9 cellular contexts compared by ENCODE assay signal in genomic region chrX:35919536-35920309, GRCh38. TPM values are rescaled to one million over a fixed set of nuclear protein-coding genes. Genes with fewer than 3 reads are reported as not detected.
DNase-seq lines count a peak whose midpoint lies in the region; ATAC-seq and TF ChIP-seq lines count a peak whose summit lies in the region.
"Had no signal": no experiment of that assay in that cellular context is flagged by ENCODE, and none has a peak within 500 bp of the region (broad histone marks: within the 10 kb centered on the region; RNA-seq: fewer than 3 reads in every experiment).

A gene with protein sequence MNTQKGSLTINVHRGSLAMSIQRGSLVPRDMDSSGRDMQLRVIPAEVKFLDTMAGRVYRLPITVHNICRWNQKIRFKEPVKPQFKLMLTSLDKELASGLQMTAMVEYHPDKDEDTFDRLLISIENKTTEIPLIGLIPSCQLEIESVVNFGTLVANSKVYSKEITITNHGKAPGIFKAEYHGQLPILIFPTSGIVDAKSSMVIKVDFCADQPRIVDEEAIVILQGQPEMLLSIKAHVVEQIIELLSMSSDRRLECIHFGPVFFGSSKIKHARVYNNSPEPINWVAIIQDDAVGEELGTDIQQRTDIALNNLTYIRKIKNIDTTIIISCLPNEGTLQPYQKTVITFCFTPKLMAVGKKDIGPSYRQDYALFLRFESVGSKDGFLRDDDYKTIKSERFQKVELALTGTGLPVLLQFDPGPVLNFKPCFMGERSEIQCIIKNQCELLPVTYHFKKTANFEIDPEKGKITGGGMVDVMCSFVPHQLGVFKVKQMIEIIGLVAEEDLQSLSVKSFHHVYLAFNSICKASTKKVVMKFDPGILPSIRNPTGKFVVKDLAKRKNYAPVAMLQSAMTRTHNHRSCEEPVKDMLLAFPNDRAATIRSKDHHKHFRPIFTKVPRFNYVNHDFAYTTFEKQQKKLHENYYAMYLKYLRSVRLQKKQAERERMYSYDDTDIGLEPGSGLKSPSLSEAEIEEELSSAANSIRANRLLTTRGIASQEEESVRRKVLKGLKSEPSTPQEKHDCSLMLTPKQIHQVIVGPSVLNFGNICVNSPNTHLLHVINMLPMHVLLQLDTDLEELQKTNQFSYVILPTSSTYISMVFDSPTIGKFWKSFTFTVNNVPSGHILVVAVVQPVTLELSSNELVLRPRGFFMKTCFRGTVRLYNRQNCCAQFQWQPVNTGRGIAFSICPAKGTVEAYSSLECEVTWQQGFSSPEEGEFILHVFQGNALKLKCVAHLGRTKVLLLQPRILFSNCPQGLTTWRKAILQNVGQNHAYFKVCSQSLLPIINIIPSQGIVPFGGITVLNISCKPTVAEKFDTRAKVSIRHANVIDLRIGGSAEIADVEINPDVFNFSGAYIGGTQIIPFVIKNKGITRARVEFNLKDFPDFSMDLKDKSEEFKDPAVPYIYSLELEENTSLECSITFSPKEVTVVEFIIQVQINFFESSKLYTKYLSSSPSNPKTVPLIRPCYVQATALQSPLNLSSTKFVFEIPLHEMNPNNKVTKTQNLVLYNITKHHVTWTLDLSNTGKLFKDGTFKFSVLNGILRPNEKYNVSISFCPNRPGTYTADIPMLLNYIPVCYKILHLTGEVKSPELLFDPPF (N-terminal part only) (plus strand): TSS chrX:35919734. CDS start chrX:35919800, 66 bp downstream.

- TF ChIP-seq CTCF in HEK293 (tag by site-specific recombination; IDR thresholded peaks at IDR 0.05): no peak
- TF ChIP-seq CTCF in Panc1 (IDR thresholded peaks at IDR 0.05): no peak

- no TSS peak for BruUV-seq in Panc1 (replicated peaks; lab: Mats Ljungman, UMichigan)

- no peaks in the 10 kb centered on the region for H3K27me3 ChIP-seq in Panc1 (ENCODE audit: control insufficient read depth, insufficient read depth, low read length)

- ATAC-seq in Panc1: no peak
- no peak for ATAC-seq in HG02623 (IDR thresholded peaks at IDR 0.05; ENCODE audit: unreplicated experiment)

- H3K27ac ChIP-seq in HEK293 (ENCODE audit: extremely low read depth, low read depth, low read length): no peak within 1 kb of the TSS
- H3K27ac ChIP-seq in Panc1 (ENCODE audit: low read length): no peak within 1 kb of the TSS

- intact Hi-C loops in Panc1 (cut with micrococcal nuclease; ENCODE audit: unreplicated experiment): no loop called here

- DNase-seq in Panc1 (ENCODE audit: low read depth, low spot score) (no peak), hypothalamus (lab: John Stamatoyannopoulos, UW) (peak in 39 of 51 donors; percentile 0 to 72 (median 20)), putamen (ENCODE audit: low spot score) (peak; percentile 32), AML-193 (lab: John Stamatoyannopoulos, UW) (no peak), NCI-H1694 treated with DMSO at 0.1 percent for 48 hours (lab: John Stamatoyannopoulos, UW) (no peak), cerebellum (ENCODE audit: low spot score) (no peak)

- H3K36me3 ChIP-seq in HEK293 (ENCODE audit: control insufficient read depth in 2 of 2, insufficient read depth in 1 of 2, low read length in 2 of 2): no peaks in the 10 kb centered on the region
- no peaks in the 10 kb centered on the region for H3K36me3 ChIP-seq in Panc1 (ENCODE audit: control insufficient read depth, insufficient read depth, low read length)

- H3K4me1 ChIP-seq in HEK293 (ENCODE audit: control insufficient read depth, insufficient read depth, low read length) (no peaks in the 10 kb centered on the region), Panc1 (ENCODE audit: control insufficient read depth, insufficient read depth, low read length) (no peaks in the 10 kb centered on the region)

- CTCF ChIA-PET in HEK293 (lab: Yijun Ruan, JAX): no interaction called here
- CTCF ChIA-PET in Panc1 (lab: Charles Lee): no interaction called here

- in situ Hi-C loops in Panc1 (cut with HindIII; ENCODE audit: low pct_unique_long_range_greater_than_20kb, low sequenced_read_pairs): no loop called here

- H3K9me3 ChIP-seq in HEK293 (ENCODE audit: control insufficient read depth, insufficient read depth, low read depth, low read length) (no peaks in the 10 kb centered on the region), Panc1 (ENCODE audit: control insufficient read depth, insufficient read depth, low read depth, low read length) (no peaks in the 10 kb centered on the region)

- POLR2A ChIA-PET in HEK293 (lab: Yijun Ruan, JAX): no interaction called here
- POLR2A ChIA-PET in Panc1 (lab: Charles Lee): no interaction called here

- H3K4me3 ChIP-seq in HEK293 (ENCODE audit: low read depth, low read length): 0 out of 2 replicates have a peak within 1 kb of the TSS, but pooled peaks have one; percentile 5
- peak within 1 kb of the TSS; percentile 22 to 27 for H3K4me3 ChIP-seq in Panc1 (ENCODE audit: low read depth in 2 of 2, low read length in 2 of 2)

TF ChIP-seq in HEK293, 187 proteins besides CTCF, POLR2A, EP300 and RAD21 (continues in another document):
- no peak for TF ChIP-seq ZNF311 (tag by site-specific recombination; IDR thresholded peaks at IDR 0.05; ENCODE audit: borderline replicate concordance)
- TF ChIP-seq ZNF394 (tag by site-specific recombination; IDR thresholded peaks at IDR 0.05; ENCODE audit: borderline replicate concordance): no peak
- TF ChIP-seq, protein P1, sequence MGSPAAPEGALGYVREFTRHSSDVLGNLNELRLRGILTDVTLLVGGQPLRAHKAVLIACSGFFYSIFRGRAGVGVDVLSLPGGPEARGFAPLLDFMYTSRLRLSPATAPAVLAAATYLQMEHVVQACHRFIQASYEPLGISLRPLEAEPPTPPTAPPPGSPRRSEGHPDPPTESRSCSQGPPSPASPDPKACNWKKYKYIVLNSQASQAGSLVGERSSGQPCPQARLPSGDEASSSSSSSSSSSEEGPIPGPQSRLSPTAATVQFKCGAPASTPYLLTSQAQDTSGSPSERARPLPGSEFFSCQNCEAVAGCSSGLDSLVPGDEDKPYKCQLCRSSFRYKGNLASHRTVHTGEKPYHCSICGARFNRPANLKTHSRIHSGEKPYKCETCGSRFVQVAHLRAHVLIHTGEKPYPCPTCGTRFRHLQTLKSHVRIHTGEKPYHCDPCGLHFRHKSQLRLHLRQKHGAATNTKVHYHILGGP (tag by site-specific recombination; IDR thresholded peaks at IDR 0.05): no peak
- no peak for TF ChIP-seq YY2 (tag by site-specific recombination; IDR thresholded peaks at IDR 0.05)
- TF ChIP-seq MYNN (tag by site-specific recombination; IDR thresholded peaks at IDR 0.05; ENCODE audit: borderline replicate concordance): no peak
- no peak for TF ChIP-seq ZNF514 (tag by site-specific recombination; IDR thresholded peaks at IDR 0.05)
- no peak for TF ChIP-seq KLF1 (tag by site-specific recombination; IDR thresholded peaks at IDR 0.05)
- TF ChIP-seq ZNF571 (tag by site-specific recombination; IDR thresholded peaks at IDR 0.05): no peak
- no peak for TF ChIP-seq ZNF707 (tag by site-specific recombination; IDR thresholded peaks at IDR 0.05)
- TF ChIP-seq ZNF658 (tag by site-specific recombination; IDR thresholded peaks at IDR 0.05): no peak
- TF ChIP-seq REST (tag by site-specific recombination; IDR thresholded peaks at IDR 0.05): no peak
- no peak for TF ChIP-seq ZNF664 (tag by site-specific recombination; IDR thresholded peaks at IDR 0.05)
- no peak for TF ChIP-seq ZFHX2 (tag by site-specific recombination; conservative IDR thresholded peaks at IDR 0.05)
- TF ChIP-seq, protein P2, sequence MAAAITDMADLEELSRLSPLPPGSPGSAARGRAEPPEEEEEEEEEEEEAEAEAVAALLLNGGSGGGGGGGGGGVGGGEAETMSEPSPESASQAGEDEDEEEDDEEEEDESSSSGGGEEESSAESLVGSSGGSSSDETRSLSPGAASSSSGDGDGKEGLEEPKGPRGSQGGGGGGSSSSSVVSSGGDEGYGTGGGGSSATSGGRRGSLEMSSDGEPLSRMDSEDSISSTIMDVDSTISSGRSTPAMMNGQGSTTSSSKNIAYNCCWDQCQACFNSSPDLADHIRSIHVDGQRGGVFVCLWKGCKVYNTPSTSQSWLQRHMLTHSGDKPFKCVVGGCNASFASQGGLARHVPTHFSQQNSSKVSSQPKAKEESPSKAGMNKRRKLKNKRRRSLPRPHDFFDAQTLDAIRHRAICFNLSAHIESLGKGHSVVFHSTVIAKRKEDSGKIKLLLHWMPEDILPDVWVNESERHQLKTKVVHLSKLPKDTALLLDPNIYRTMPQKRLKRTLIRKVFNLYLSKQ (tag by site-specific recombination; IDR thresholded peaks at IDR 0.05; ENCODE audit: borderline replicate concordance): no peak
- no peak for TF ChIP-seq HOXA7 (CRISPR knock-in tag; IDR thresholded peaks at IDR 0.05; ENCODE audit: borderline replicate concordance)

RNA-seq across cellular contexts. Expression of the gene that starts here (rescaled TPM):
- total RNA-seq in Panc1 (2021; ENCODE audit: unreplicated experiment) (0.05 TPM), cerebellum (6.8 TPM)
- polyA plus RNA-seq in Panc1 (2012; ENCODE audit: insufficient read length): not detected
- polyA plus RNA-seq: IgD-negative memory B cell had no signal

Comparison
In these comparisons a context has a peak if more than half of its experiments do, and no peak if none do; other contexts are left out.
1. DNase-seq: peak in hypothalamus (39 of 51) and putamen (single experiment); none in Panc1 (single experiment), AML-193 (0 of 2), NCI-H1694 treated with DMSO at 0.1 percent for 48 hours (single experiment) and cerebellum (single experiment).